1 cellular context compared by ENCODE assay signal in the genomic region with DNA sequence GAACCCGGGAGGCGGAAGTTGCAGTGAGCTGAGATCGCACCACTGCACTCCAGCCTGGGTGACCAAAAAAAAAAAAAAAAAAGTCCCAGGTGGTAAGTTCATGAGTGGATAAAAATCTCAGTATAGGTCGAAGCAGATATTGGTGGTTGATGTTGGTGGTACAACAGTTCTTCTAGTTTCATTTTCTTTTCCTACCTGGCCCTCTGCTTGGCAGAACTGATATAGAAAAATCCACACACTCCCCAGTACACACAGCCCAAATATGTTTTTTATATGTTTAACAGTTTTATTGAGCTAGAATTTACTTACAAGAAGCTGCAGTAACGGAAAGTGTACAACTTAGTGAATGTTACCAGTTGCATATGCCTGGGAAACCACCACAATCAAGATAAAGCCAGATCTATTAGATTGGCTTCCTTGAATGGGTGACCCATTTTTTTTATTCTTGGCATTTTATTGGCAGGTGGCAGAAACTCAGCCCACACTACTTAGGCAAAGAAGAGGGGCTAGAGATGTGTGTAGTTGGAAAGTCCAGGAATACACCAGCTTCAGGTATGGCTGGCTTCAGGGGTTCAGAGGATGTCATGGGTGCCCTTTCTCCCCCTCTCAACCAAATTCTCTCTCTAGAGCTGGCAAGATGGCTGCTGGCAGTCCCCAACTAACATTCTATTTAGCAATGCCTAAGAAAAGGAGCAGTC.
TF ChIP-seq lines count a peak whose summit lies in the region.

No MANE protein-coding gene starts in this region.

TF ChIP-seq in GM12878, 131 proteins besides CTCF, POLR2A, EP300 and RAD21:
- TF ChIP-seq JUND (IDR thresholded peaks at IDR 0.05; ENCODE audit: low read depth, low read length) (no peak), RUNX3 (IDR thresholded peaks at IDR 0.05; ENCODE audit: low read length) (peak; percentile 34; the same call in 1 of the 2 replicates)
